ENCODE assay signal across 9 cellular contexts in genomic region chr1:170664828-170665617, GRCh38. TPM values are rescaled to one million over a fixed set of nuclear protein-coding genes. Genes with fewer than 3 reads are reported as not detected.
DNase-seq lines count a peak whose midpoint lies in the region; ATAC-seq, FAIRE-seq and TF ChIP-seq lines count a peak whose summit lies in the region.
"Had no signal": no experiment of that assay in that cellular context is flagged by ENCODE, and none has a peak within 500 bp of the region (broad histone marks: within the 10 kb centered on the region; RNA-seq: fewer than 3 reads in every experiment).

No MANE protein-coding gene starts in this region.

- peak overlapping the region; percentile 10 for H3K4me3 Mint-ChIP-seq in activated CD4-positive, alpha-beta T cell treated with anti-CD3 and anti-CD28 coated beads for 36 hours
- no peak overlapping the region for H3K4me3 Mint-ChIP-seq in activated CD4-positive, alpha-beta T cell treated with anti-CD3 and anti-CD28 coated beads, Interleukin-2, amount 10 ng/mL, durations not matched to agents 24 days and 14 days
- peak overlapping the region; percentile 69 to 78 for H3K4me3 Mint-ChIP-seq in activated T-cell treated with anti-CD3 and anti-CD28 coated beads, Interleukin-2, amount 50 U/mL, for 72 hours

- TF ChIP-seq POLR2A in GM18505 (IDR thresholded peaks at IDR 0.05; ENCODE audit: borderline replicate concordance, extremely low read depth, insufficient read depth, insufficient read length), result no peak

- POLR2A ChIA-PET in activated CD4-positive, alpha-beta T cell treated with anti-CD3 and anti-CD28 coated beads for 36 hours (lab: Charles Lee), result no interaction called here

- no CpG with 5 or more reads among the region's 37 CpGs for WGBS in iPS DF 6.9 (ENCODE audit: insufficient coverage, insufficient read length)
- WGBS in small intestine, 3 donors, result 10 to 15% (median 11%) methylated on average over 37 of the region's 37 CpGs

- ATAC-seq in activated CD4-positive, alpha-beta T cell treated with anti-CD3 and anti-CD28 coated beads for 36 hours, result no peak
- peak; percentile 44 for ATAC-seq in activated T-cell treated with anti-CD3 and anti-CD28 coated beads, Interleukin-2, amount 50 U/mL, for 72 hours (replicated peaks in 1 of 2)
- ATAC-seq in GM21786 (IDR thresholded peaks at IDR 0.05; ENCODE audit: unreplicated experiment), result no peak
- no peak for ATAC-seq in GM19023 (IDR thresholded peaks at IDR 0.05; ENCODE audit: unreplicated experiment)
- ATAC-seq in GM18505 (IDR thresholded peaks at IDR 0.05; ENCODE audit: unreplicated experiment), result no peak

- no peak for DNase-seq in activated CD4-positive, alpha-beta T cell treated with anti-CD3 and anti-CD28 coated beads for 36 hours
- no peak for DNase-seq in activated CD4-positive, alpha-beta T cell treated with anti-CD3 and anti-CD28 coated beads, Interleukin-2, amount 10 ng/mL, durations not matched to agents 24 days and 14 days
- no peak for DNase-seq in activated T-cell treated with anti-CD3 and anti-CD28 coated beads, Interleukin-2, amount 50 U/mL, for 72 hours
- DNase-seq in iPS DF 6.9 (ENCODE audit: low read depth, low spot score) (no peak), small intestine (peak; percentile 1)

- H3K9me3 ChIP-seq in iPS DF 6.9 (ENCODE audit: control insufficient read depth, insufficient read depth, low read length), result no peaks in the 10 kb centered on the region
- no peaks in the 10 kb centered on the region for H3K9me3 ChIP-seq in small intestine (ENCODE audit: control insufficient read depth, low read depth)

- H3K36me3 ChIP-seq in iPS DF 6.9 (ENCODE audit: control insufficient read depth, insufficient read depth, low read length) (no peaks in the 10 kb centered on the region), small intestine (ENCODE audit: control insufficient read depth in 2 of 2, insufficient read depth in 2 of 2, low read length in 2 of 2) (no peaks in the 10 kb centered on the region)

- H3K4me1 ChIP-seq in iPS DF 6.9 (ENCODE audit: control insufficient read depth, insufficient read depth, low read length) (peaks cover 3% of the 10 kb centered on the region), small intestine (ENCODE audit: control insufficient read depth in 2 of 2, insufficient read depth in 1 of 2, low read depth in 1 of 2, low read length in 1 of 2) (peaks cover 0 to 4% of the 10 kb centered on the region in 2 donors)

- CTCF ChIA-PET in activated CD4-positive, alpha-beta T cell treated with anti-CD3 and anti-CD28 coated beads for 36 hours (lab: Charles Lee), result no interaction called here

- H3K9me3 Mint-ChIP-seq in activated CD4-positive, alpha-beta T cell treated with anti-CD3 and anti-CD28 coated beads for 36 hours (ENCODE audit: low read depth), result no peaks in the 10 kb centered on the region
- peaks cover 17% of the 10 kb centered on the region for H3K9me3 Mint-ChIP-seq in activated CD4-positive, alpha-beta T cell treated with anti-CD3 and anti-CD28 coated beads, Interleukin-2, amount 10 ng/mL, durations not matched to agents 24 days and 14 days
- no peaks in the 10 kb centered on the region for H3K9me3 Mint-ChIP-seq in activated T-cell treated with anti-CD3 and anti-CD28 coated beads, Interleukin-2, amount 50 U/mL, for 72 hours

- H3K27me3 ChIP-seq in iPS DF 6.9 (ENCODE audit: control insufficient read depth, insufficient read depth, low read length) (peaks cover 88% of the 10 kb centered on the region), small intestine (ENCODE audit: control insufficient read depth in 2 of 2, insufficient read depth in 2 of 2, low read length in 2 of 2) (peaks cover 8 to 59% of the 10 kb centered on the region in 2 donors)

- H3K4me1 Mint-ChIP-seq in activated CD4-positive, alpha-beta T cell treated with anti-CD3 and anti-CD28 coated beads for 36 hours, result peaks cover 34% of the 10 kb centered on the region
- peaks cover 13% of the 10 kb centered on the region for H3K4me1 Mint-ChIP-seq in activated CD4-positive, alpha-beta T cell treated with anti-CD3 and anti-CD28 coated beads, Interleukin-2, amount 10 ng/mL, durations not matched to agents 24 days and 14 days
- peaks cover 45% of the 10 kb centered on the region for H3K4me1 Mint-ChIP-seq in activated T-cell treated with anti-CD3 and anti-CD28 coated beads, Interleukin-2, amount 50 U/mL, for 72 hours (ENCODE audit: low read depth)

- H3K36me3 Mint-ChIP-seq in activated CD4-positive, alpha-beta T cell treated with anti-CD3 and anti-CD28 coated beads for 36 hours (ENCODE audit: low read depth), result no peaks in the 10 kb centered on the region
- peaks cover 6% of the 10 kb centered on the region for H3K36me3 Mint-ChIP-seq in activated CD4-positive, alpha-beta T cell treated with anti-CD3 and anti-CD28 coated beads, Interleukin-2, amount 10 ng/mL, durations not matched to agents 24 days and 14 days (ENCODE audit: low read depth)
- H3K36me3 Mint-ChIP-seq in activated T-cell treated with anti-CD3 and anti-CD28 coated beads, Interleukin-2, amount 50 U/mL, for 72 hours (ENCODE audit: insufficient read depth in 2 of 2), result peaks cover 0 to 7% of the 10 kb centered on the region in 2 donors

- H3K27ac Mint-ChIP-seq in activated CD4-positive, alpha-beta T cell treated with anti-CD3 and anti-CD28 coated beads for 36 hours, result no peak overlapping the region
- H3K27ac Mint-ChIP-seq in activated CD4-positive, alpha-beta T cell treated with anti-CD3 and anti-CD28 coated beads, Interleukin-2, amount 10 ng/mL, durations not matched to agents 24 days and 14 days, result no peak overlapping the region
- H3K27ac Mint-ChIP-seq in activated T-cell treated with anti-CD3 and anti-CD28 coated beads, Interleukin-2, amount 50 U/mL, for 72 hours, result no peak overlapping the region

- FAIRE-seq in small intestine (lab: Jason Lieb, UNC), result no peak
- FAIRE-seq: G401.6 had no signal

- H3K4me3 ChIP-seq in iPS DF 6.9 (ENCODE audit: low read length) (peak overlapping the region; percentile 37; the same call in 1 of the 2 replicates), small intestine (ENCODE audit: low read depth in 1 of 2, low read length in 2 of 2) (peak overlapping the region in 1 of 2 donors; percentile 1)

- peaks cover 73% of the 10 kb centered on the region for H3K27me3 Mint-ChIP-seq in activated CD4-positive, alpha-beta T cell treated with anti-CD3 and anti-CD28 coated beads for 36 hours
- peaks cover 89% of the 10 kb centered on the region for H3K27me3 Mint-ChIP-seq in activated CD4-positive, alpha-beta T cell treated with anti-CD3 and anti-CD28 coated beads, Interleukin-2, amount 10 ng/mL, durations not matched to agents 24 days and 14 days
- H3K27me3 Mint-ChIP-seq in activated T-cell treated with anti-CD3 and anti-CD28 coated beads, Interleukin-2, amount 50 U/mL, for 72 hours (ENCODE audit: low read depth), result peaks cover 81% of the 10 kb centered on the region

- intact Hi-C loops in activated CD4-positive, alpha-beta T cell treated with anti-CD3 and anti-CD28 coated beads for 36 hours (cut with DNase I, micrococcal nuclease), result loop anchor here (5.0 kb wide), 3 partner anchors 47 to 733 kb away; partner anchors contain the start of gene GORAB (in 2 of the 2)
- intact Hi-C loops in activated CD4-positive, alpha-beta T cell treated with anti-CD3 and anti-CD28 coated beads, Interleukin-2, amount 10 ng/mL, durations not matched to agents 24 days and 14 days (cut with micrococcal nuclease), result loop anchor here (10.0 kb wide), 1 partner anchor 740 kb away; no protein-coding TSS in a partner anchor

- H3K27ac ChIP-seq in iPS DF 6.9 (ENCODE audit: low read length), result no peak overlapping the region
- no peak overlapping the region for H3K27ac ChIP-seq in small intestine (ENCODE audit: low read depth in 1 of 2, low read length in 1 of 2)

RNA-seq across cellular contexts. Expression of gene PRRX1, which starts 1.1 kb away (rescaled TPM):
- total RNA-seq in activated CD4-positive, alpha-beta T cell treated with anti-CD3 and anti-CD28 coated beads for 36 hours, result not detected
- not detected in 2 replicates for total RNA-seq in activated CD4-positive, alpha-beta T cell treated with anti-CD3 and anti-CD28 coated beads, Interleukin-2, amount 10 ng/mL, durations not matched to agents 24 days and 14 days
- total RNA-seq in activated T-cell treated with anti-CD3 and anti-CD28 coated beads, Interleukin-2, amount 50 U/mL, for 72 hours, result not detected
- 1 to 10 TPM in 1 of 3 donors, under 1 TPM in 2; 0.22 to 1.7 (median 0.54) TPM for polyA plus RNA-seq in small intestine

Comparison
In these comparisons a context has a peak if more than half of its experiments do, and no peak if none do; other contexts are left out.
1. ATAC-seq: peak in activated T-cell treated with anti-CD3 and anti-CD28 coated beads, Interleukin-2, amount 50 U/mL, for 72 hours (2 of 2); none in activated CD4-positive, alpha-beta T cell treated with anti-CD3 and anti-CD28 coated beads for 36 hours (single experiment), GM21786 (single experiment), GM19023 (single experiment) and GM18505 (single experiment).